26 cellular contexts compared by ENCODE assay signal in the genomic region with DNA sequence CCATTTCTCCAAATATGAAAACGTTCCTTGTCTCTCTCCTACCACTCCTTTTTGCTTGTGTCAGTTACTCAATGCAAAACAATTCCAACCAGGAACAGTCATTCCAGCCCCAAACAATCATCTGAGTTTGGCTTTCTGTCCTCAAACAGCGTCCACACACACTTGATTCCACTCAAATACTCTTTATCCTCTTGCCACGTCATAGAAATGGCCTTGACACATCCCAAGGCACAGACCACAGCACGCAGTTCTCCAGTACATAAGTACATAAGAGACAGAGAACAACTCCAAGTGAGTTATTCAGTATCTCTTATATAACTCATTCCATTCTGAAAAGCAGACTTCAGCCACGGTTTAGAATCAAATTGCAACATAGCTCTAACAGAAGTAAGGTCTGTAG.
"Had no signal": no experiment of that assay in that cellular context is flagged by ENCODE, and none has a peak within 500 bp of the region (broad histone marks: within the 10 kb centered on the region; RNA-seq: fewer than 3 reads in every experiment).

No MANE protein-coding gene starts in this region.

- H3K4me1 ChIP-seq: foreskin keratinocyte, gastroesophageal sphincter, heart left ventricle, lower lobe of right lung, neural progenitor cell, prostate gland, suprapubic skin, transverse colon, upper lobe of right lung, vagina had no signal

- H3K9me3 ChIP-seq: gastroesophageal sphincter, heart left ventricle, lower lobe of right lung, prostate gland, suprapubic skin, transverse colon, upper lobe of right lung, vagina had no signal

- FAIRE-seq: colon, islet of Langerhans had no signal

- H3K27me3 ChIP-seq: foreskin keratinocyte, gastroesophageal sphincter, heart left ventricle, hepatocyte, neural progenitor cell, suprapubic skin, transverse colon, upper lobe of right lung, vagina had no signal

- H3K4me2 ChIP-seq: hepatocyte, neural progenitor cell had no signal

- H3K36me3 ChIP-seq: gastroesophageal sphincter, heart left ventricle, lower lobe of right lung, neural progenitor cell, prostate gland, suprapubic skin, transverse colon, upper lobe of right lung, vagina had no signal

- H3K4me3 ChIP-seq: dorsolateral prefrontal cortex, gastroesophageal sphincter, heart left ventricle, hepatocyte, lower lobe of right lung, neural progenitor cell, prostate gland, skin epidermis, suprapubic skin, transverse colon, upper lobe of right lung, vagina had no signal

- H2AFZ ChIP-seq: hepatocyte, neural progenitor cell had no signal

- H3K9ac ChIP-seq: neural progenitor cell had no signal

- H3K27ac ChIP-seq: dorsolateral prefrontal cortex, foreskin keratinocyte, gastroesophageal sphincter, heart left ventricle, hepatocyte, lower lobe of right lung, neural progenitor cell, prostate gland, skin epidermis, suprapubic skin, transverse colon, upper lobe of right lung, vagina had no signal

- DNase-seq: dorsolateral prefrontal cortex; effector CD4-positive, alpha-beta T cell; foreskin keratinocyte; heart left ventricle; left cardiac atrium; left ventricle myocardium superior; lower lobe of right lung; natural killer cell; right cardiac atrium; stimulated activated CD4-positive, alpha-beta T cell treated with anti-CD3 and anti-CD28 coated beads, Interleukin-12 subunit alpha, Interleukin-12 subunit beta, amount 100 ng/mL, for 4 hours; stimulated activated CD4-positive, alpha-beta T cell treated with anti-CD3 and anti-CD28 coated beads, Interleukin-1b, Interleukin-23, amount 100 ng/mL, for 48 hours; stimulated activated CD4-positive, alpha-beta T cell treated with anti-CD3 and anti-CD28 coated beads, Interleukin-4, amount 100 ng/mL, for 1 hour; stimulated activated CD8-positive, alpha-beta memory T cell treated with anti-CD3 and anti-CD28 coated beads, Interleukin-4, amount 100 ng/mL, for 48 hours; stimulated activated naive CD4-positive, alpha-beta T cell; stimulated activated naive CD8-positive, alpha-beta T cell treated with anti-CD3 and anti-CD28 coated beads, Interleukin-15, amount 100 ng/mL, for 72 hours; transverse colon; upper lobe of right lung had no signal
